ENCODE assay signal across 9 cellular contexts in genomic region chr11:35419713-35420333, GRCh38. TPM values are rescaled to one million over a fixed set of nuclear protein-coding genes. Genes with fewer than 3 reads are reported as not detected.
DNase-seq lines count a peak whose midpoint lies in the region; ATAC-seq, FAIRE-seq and TF ChIP-seq lines count a peak whose summit lies in the region.
"Had no signal": no experiment of that assay in that cellular context is flagged by ENCODE, and none has a peak within 500 bp of the region (broad histone marks: within the 10 kb centered on the region; RNA-seq: fewer than 3 reads in every experiment).

No MANE protein-coding gene starts in this region.

- no peak overlapping the region for H3K27ac Mint-ChIP-seq in GM23338
- no peak overlapping the region for H3K27ac Mint-ChIP-seq in WTC11

- DNase-seq in GM23338 (ENCODE audit: low spot score) (peak; percentile 22), WTC11 (ENCODE audit: low spot score) (peak; percentile 15), heart left ventricle (peak in 2 of 5 donors; percentile 29), NCI-H2029 treated with DMSO at 0.1 percent for 48 hours (lab: John Stamatoyannopoulos, UW) (no peak), GM19239 (ENCODE audit: insufficient read length, low spot score) (no peak), NCI-H128 (lab: John Stamatoyannopoulos, UW; ENCODE audit: unreplicated experiment) (no peak)
- DNase-seq in effector CD8-positive, alpha-beta T cell (lab: John Stamatoyannopoulos, UW), result no peak
- DNase-seq: central memory CD4-positive, alpha-beta T cell had no signal

- ATAC-seq in GM23338 (peak; percentile 44), WTC11 (peak; percentile 29), heart left ventricle (peak in 3 of 4 donors; percentile 49 to 65 (median 55))

- H3K36me3 Mint-ChIP-seq in GM23338 (ENCODE audit: low read depth) (no peaks in the 10 kb centered on the region), WTC11 (no peaks in the 10 kb centered on the region)

- H3K4me3 Mint-ChIP-seq in GM23338, result peak overlapping the region; percentile 80
- H3K4me3 Mint-ChIP-seq in WTC11, result peak overlapping the region; percentile 82

- peaks cover 14% of the 10 kb centered on the region; the same call in 1 of the 2 replicates for H3K4me1 ChIP-seq in GM23338 (ENCODE audit: insufficient read depth)
- H3K4me1 ChIP-seq in heart left ventricle, result peaks cover 0 to 26% (median 10%) of the 10 kb centered on the region in 12 donors
- peaks cover 10 to 16% (median 11%) of the 10 kb centered on the region in 3 donors for H3K4me1 ChIP-seq in skeletal muscle tissue (ENCODE audit: control insufficient read depth in 3 of 3, insufficient read depth in 3 of 3, low read length in 3 of 3)

- peaks cover 3% of the 10 kb centered on the region for H4K20me1 ChIP-seq in GM23338 (replicated peaks; ENCODE audit: insufficient read depth)

- H3K27me3 ChIP-seq in GM23338 (ENCODE audit: insufficient read depth) (peaks cover 90% of the 10 kb centered on the region), heart left ventricle (peaks cover 0 to 93% (median 39%) of the 10 kb centered on the region in 9 donors), skeletal muscle tissue (ENCODE audit: control insufficient read depth in 3 of 3, insufficient read depth in 3 of 3, low read length in 3 of 3) (peaks cover 29 to 47% (median 33%) of the 10 kb centered on the region in 3 donors)

- H3K27ac ChIP-seq in GM23338 (ENCODE audit: low read depth), result no peak overlapping the region
- H3K27ac ChIP-seq in heart left ventricle, result no peak overlapping the region
- no peak overlapping the region for H3K27ac ChIP-seq in skeletal muscle tissue (ENCODE audit: low read depth, low read length)

- H3K9ac ChIP-seq in skeletal muscle tissue (ENCODE audit: low read depth in 1 of 3, low read length in 3 of 3), result peak overlapping the region in 1 of 3 donors; percentile 34

- H3K79me2 ChIP-seq in GM23338 (replicated peaks; ENCODE audit: insufficient read depth), result no peaks in the 10 kb centered on the region

- POLR2A ChIA-PET in WTC11 (lab: Charles Lee), result no interaction called here

- WGBS in heart left ventricle, 4 donors, result 1 to 4% (median 3%) methylated on average over 45 to 52 of the region's 52 CpGs

- H3K36me3 ChIP-seq in GM23338 (ENCODE audit: insufficient read depth), result no peaks in the 10 kb centered on the region
- H3K36me3 ChIP-seq in heart left ventricle, result no peaks in the 10 kb centered on the region
- H3K36me3 ChIP-seq in skeletal muscle tissue (ENCODE audit: control insufficient read depth in 3 of 3, insufficient read depth in 3 of 3, low read length in 3 of 3), result no peaks in the 10 kb centered on the region

- CTCF ChIA-PET in WTC11 (lab: Charles Lee), result interaction anchor here (1.0 to 2.2 kb wide), 7 partner anchors 10 to 402 kb away, joined by 3 to 6 read pairs (median 3); partner anchors contain the start of gene PAMR1

- no peaks in the 10 kb centered on the region for H3F3A ChIP-seq in GM23338 (replicated peaks; ENCODE audit: low read depth)

- intact Hi-C loops in heart left ventricle (cut with DNase I), result loop anchor here in 1 of 10 donors (10.0 kb wide), 1 partner anchor 905 kb away; the partner anchor contains the start of gene ELF5

- H3K27me3 Mint-ChIP-seq in GM23338 (ENCODE audit: insufficient read depth, low read depth, poor library complexity) (peaks cover 65% of the 10 kb centered on the region), WTC11 (ENCODE audit: low read depth) (peaks cover 98% of the 10 kb centered on the region)

- TF ChIP-seq CTCF in GM23338 (conservative IDR thresholded peaks at IDR 0.05; ENCODE audit: low read depth in 2 of 2) (no peak), WTC11 (IDR thresholded peaks at IDR 0.05) (no peak), heart left ventricle (IDR thresholded peaks at IDR 0.05) (no peak)

- H2AFZ ChIP-seq in GM23338, result peak overlapping the region; percentile 98

- H3K4me1 Mint-ChIP-seq in GM23338 (peaks cover 13% of the 10 kb centered on the region; the same call in 2 of the 3 replicates), WTC11 (peaks cover 21% of the 10 kb centered on the region)

- FAIRE-seq in GM19239 (lab: Jason Lieb, UNC), result no peak

- TF ChIP-seq POLR2A in heart left ventricle (IDR thresholded peaks at IDR 0.05), result no peak

- H3K9me3 Mint-ChIP-seq in GM23338 (peaks cover 3% of the 10 kb centered on the region; the same call in 1 of the 3 replicates), WTC11 (no peaks in the 10 kb centered on the region)

- peak overlapping the region; percentile 87 for H3K4me3 ChIP-seq in GM23338
- H3K4me3 ChIP-seq in heart left ventricle, result peak overlapping the region; percentile 26 to 59 (median 49)
- peak overlapping the region; percentile 52 to 56 (median 54) for H3K4me3 ChIP-seq in skeletal muscle tissue (ENCODE audit: low read length in 3 of 3)

- H3K9me3 ChIP-seq in heart left ventricle (no peaks in the 10 kb centered on the region), skeletal muscle tissue (ENCODE audit: control insufficient read depth in 3 of 3, low read length in 3 of 3) (no peaks in the 10 kb centered on the region)

- peak overlapping the region; percentile 94 for H3K4me2 ChIP-seq in GM23338

- no peaks in the 10 kb centered on the region for H3K9me2 ChIP-seq in GM23338 (ENCODE audit: insufficient read depth)

TF ChIP-seq in GM23338, 12 proteins besides CTCF, POLR2A, EP300 and RAD21:
- TF ChIP-seq POLR2AphosphoS5 (IDR thresholded peaks at IDR 0.05; ENCODE audit: low read depth), result no peak
- peak; percentile 62 for TF ChIP-seq EZH2 (IDR thresholded peaks at IDR 0.05; ENCODE audit: low read depth, unreplicated experiment)

TF ChIP-seq in WTC11, 78 proteins besides CTCF, POLR2A, EP300 and RAD21:
- TF ChIP-seq USF1 (CRISPR knock-in tag; IDR thresholded peaks at IDR 0.05), result no peak
- TF ChIP-seq ARID4B (CRISPR knock-in tag; IDR thresholded peaks at IDR 0.05; ENCODE audit: borderline replicate concordance), result no peak

RNA-seq across cellular contexts. Expression of gene SLC1A2, which starts 0.5 kb away (rescaled TPM):
- 1.7 and 2.8 TPM in 2 replicates for total RNA-seq in GM23338 (2014; rRNA removed; shearing (Covaris generic))
- polyA plus RNA-seq in GM23338 (2016; fragmentation: Nextera tagmentation; extraction: Ambion mirVana) (0.70 and 1.5 TPM in 2 replicates), heart left ventricle (1 to 10 TPM in 1 of 2 donors, under 1 TPM in 1; 0.80 to 2.0 TPM)
- total RNA-seq in WTC11 (2021) (0.46 to 1.2 TPM (median 0.50 TPM) in 3 replicates), heart left ventricle (10 to 100 TPM in 3 of 9 donors, 1 to 10 TPM in 6; 2.4 to 23.5 (median 6.3) TPM), skeletal muscle tissue (1.6 TPM)

Comparison
In these comparisons a context has a peak if more than half of its experiments do, and no peak if none do; other contexts are left out.
1. DNase-seq: peak in GM23338 (single experiment) and WTC11 (single experiment); none in NCI-H2029 treated with DMSO at 0.1 percent for 48 hours (single experiment), GM19239 (single experiment), effector CD8-positive, alpha-beta T cell (single experiment) and NCI-H128 (single experiment).
2. Peak in every context shown above with its lines, with median percentiles within 50 percentile points of each other: ATAC-seq and H3K4me3 ChIP-seq.